In genomic region chr5:3741372-3741770, GRCh38 we compare ENCODE assay signal across 20 cellular contexts.
"Had no signal": no experiment of that assay in that cellular context is flagged by ENCODE, and none has a peak within 500 bp of the region (broad histone marks: within the 10 kb centered on the region; RNA-seq: fewer than 3 reads in every experiment).

No MANE protein-coding gene starts in this region.

- H3K4me3 ChIP-seq: gastrocnemius medialis, right atrium auricular region, tibial artery, vagina had no signal

- ATAC-seq: activated CD8-positive, alpha-beta T cell treated with anti-CD3 and anti-CD28 coated beads, Interleukin-2, amount 10 ng/mL, durations not matched to agents 7 days and 5 days; activated T-cell treated with anti-CD3 and anti-CD28 coated beads, Interleukin-2, amount 50 U/mL, for 72 hours; gastrocnemius medialis; stimulated activated naive B cell treated with anti-CD40 and anti-IgM and Interleukin-4, amounts not matched to agents 10 μg/mL and 1 μg/mL and 100 μg/mL, for 72 hours had no signal

- H3K27ac ChIP-seq: brain microvascular endothelial cell, gastrocnemius medialis, right atrium auricular region, tibial artery, vagina had no signal

- DNase-seq: activated CD4-positive, alpha-beta T cell treated with anti-CD3 and anti-CD28 coated beads, Interleukin-2, amount 10 ng/mL, durations not matched to agents 24 days and 14 days; activated CD4-positive, CD25-positive, alpha-beta regulatory T cell; activated CD8-positive, alpha-beta memory T cell treated with anti-CD3 and anti-CD28 coated beads, Interleukin-2, amount 50 U/mL, for 4 hours; activated CD8-positive, alpha-beta T cell treated with anti-CD3 and anti-CD28 coated beads, Interleukin-2, amount 10 ng/mL, durations not matched to agents 7 days and 5 days; activated naive CD8-positive, alpha-beta T cell treated with anti-CD3 and anti-CD28 coated beads for 36 hours; activated T-cell treated with anti-CD3 and anti-CD28 coated beads, Interleukin-2, amount 50 U/mL, for 72 hours; amygdala; brain microvascular endothelial cell; cerebellar nuclear complex; effector CD8-positive, alpha-beta T cell; gastrocnemius medialis; kidney; mesendoderm; stimulated activated CD4-positive, alpha-beta T cell treated with anti-CD3 and anti-CD28 coated beads, Interleukin-15, amount 100 ng/mL, for 24 hours; stimulated activated CD4-positive, alpha-beta T cell treated with anti-CD3 and anti-CD28 coated beads, Interleukin-4, amount 100 ng/mL, for 1 hour; stimulated activated naive B cell treated with anti-CD40 and anti-IgM and Interleukin-4, amounts not matched to agents 10 μg/mL and 1 μg/mL and 100 μg/mL, for 72 hours; T-helper 2 cell; tibial artery had no signal
